23 cellular contexts compared by ENCODE assay signal in genomic region chr10:121490906-121491519, GRCh38.
DNase-seq lines count a peak whose midpoint lies in the region; ATAC-seq and TF ChIP-seq lines count a peak whose summit lies in the region.
"Had no signal": no experiment of that assay in that cellular context is flagged by ENCODE, and none has a peak within 500 bp of the region (broad histone marks: within the 10 kb centered on the region; RNA-seq: fewer than 3 reads in every experiment).

No MANE protein-coding gene starts in this region.

- intact Hi-C loops in mammary epithelial cell (cut with micrococcal nuclease) = no loop called here

- ATAC-seq in GM19467 (IDR thresholded peaks at IDR 0.05; ENCODE audit: unreplicated experiment) (no peak), HG02840 (IDR thresholded peaks at IDR 0.05; ENCODE audit: low FRiP score, unreplicated experiment) (no peak)
- ATAC-seq: activated CD8-positive, alpha-beta T cell treated with anti-CD3 and anti-CD28 coated beads for 36 hours; activated naive CD4-positive, alpha-beta T cell treated with anti-CD3 and anti-CD28 coated beads, Interleukin-2, amount 50 U/mL, for 72 hours; effector memory CD8-positive, alpha-beta T cell; left lobe of liver; stimulated activated memory B cell treated with anti-CD40 and anti-IgM and Interleukin-4, amounts not matched to agents 10 μg/mL and 1 μg/mL and 100 μg/mL, for 72 hours had no signal

- BruUV-seq in mammary epithelial cell (replicated peaks; lab: Mats Ljungman, UMichigan) = no TSS peak

- H3K9ac ChIP-seq in mammary epithelial cell (ENCODE audit: insufficient read depth, low read length) = no peak overlapping the region
- no peak overlapping the region for H3K9ac ChIP-seq in smooth muscle cell (ENCODE audit: low read depth)

- no peaks in the 10 kb centered on the region for H3K9me2 ChIP-seq in hepatocyte (replicated peaks; ENCODE audit: insufficient read depth)

- peak overlapping the region; percentile 30 for H2AFZ ChIP-seq in mammary epithelial cell (ENCODE audit: low read depth, low read length)
- H2AFZ ChIP-seq in hepatocyte = no peak overlapping the region
- H2AFZ ChIP-seq in smooth muscle cell (ENCODE audit: low read depth) = no peak overlapping the region

- WGBS in mammary epithelial cell (ENCODE audit: low coverage, missing lambda C conversion rate) = 24% methylated on average over 13 of the region's 15 CpGs
- WGBS in hepatocyte (ENCODE audit: low lambda C conversion rate, missing lambda C conversion rate) = 63% methylated on average over 15 of the region's 15 CpGs
- WGBS in smooth muscle cell (ENCODE audit: low lambda C conversion rate) = 24% methylated on average over 15 of the region's 15 CpGs

- H3K27ac ChIP-seq in mammary epithelial cell (ENCODE audit: insufficient read depth, low read depth, low read length) (no peak overlapping the region), hepatocyte (peak overlapping the region; percentile 23), smooth muscle cell (ENCODE audit: low read depth) (peak overlapping the region; percentile 14)
- H3K27ac ChIP-seq: WERI-Rb-1 had no signal

- peak; percentile 12 for DNase-seq in Daoy (ENCODE audit: low read depth)
- DNase-seq in mammary epithelial cell = no peak
- DNase-seq in hepatocyte (ENCODE audit: low spot score) = no peak
- DNase-seq in smooth muscle cell (lab: John Stamatoyannopoulos, UW; ENCODE audit: unreplicated experiment) = no peak
- DNase-seq in DMS53 (lab: John Stamatoyannopoulos, UW) = no peak
- DNase-seq in pons (ENCODE audit: low spot score) = no peak
- DNase-seq: activated CD8-positive, alpha-beta T cell treated with anti-CD3 and anti-CD28 coated beads for 36 hours; activated T-cell treated with anti-CD3 and anti-CD28 coated beads, Interleukin-2, amount 50 U/mL, for 48 hours; CD8-positive, alpha-beta memory T cell; central memory CD4-positive, alpha-beta T cell; effector memory CD8-positive, alpha-beta T cell; EL; IMR-90; NCI-H187; NCI-H446 treated with DMSO at 0.1 percent for 48 hours; stimulated activated CD4-positive, alpha-beta T cell treated with anti-CD3 and anti-CD28 coated beads, Interleukin-12 subunit alpha, Interleukin-12 subunit beta, amount 100 ng/mL, for 4 hours; WERI-Rb-1 had no signal

- H3K79me2 ChIP-seq in mammary epithelial cell (ENCODE audit: insufficient read depth, low read length) (no peaks in the 10 kb centered on the region), hepatocyte (peaks cover 36% of the 10 kb centered on the region), smooth muscle cell (ENCODE audit: low read depth) (peaks cover 19% of the 10 kb centered on the region)

- H3K4me2 ChIP-seq in mammary epithelial cell (ENCODE audit: insufficient read depth, low read depth, low read length) (no peak overlapping the region), hepatocyte (no peak overlapping the region), smooth muscle cell (peak overlapping the region; percentile 55)

- no peaks in the 10 kb centered on the region for H3K27me3 ChIP-seq in mammary epithelial cell (ENCODE audit: insufficient read depth, low read length)
- H3K27me3 ChIP-seq in hepatocyte = no peaks in the 10 kb centered on the region
- H3K27me3 ChIP-seq in smooth muscle cell (ENCODE audit: low read depth) = no peaks in the 10 kb centered on the region

- in situ Hi-C loops in mammary epithelial cell (cut with MboI; ENCODE audit: low sequenced_read_pairs in 2 of 2) = no loop called here

- H3F3A ChIP-seq in smooth muscle cell (ENCODE audit: low read depth) = peaks cover 37% of the 10 kb centered on the region

- dilution Hi-C loops in mammary epithelial cell (cut with HindIII; ENCODE audit: low sequenced_read_pairs) = no loop called here

- no peaks in the 10 kb centered on the region for H3K9me3 ChIP-seq in mammary epithelial cell (replicated peaks; ENCODE audit: insufficient read depth, low read length)
- H3K9me3 ChIP-seq in hepatocyte (ENCODE audit: low read depth) = no peaks in the 10 kb centered on the region
- no peaks in the 10 kb centered on the region for H3K9me3 ChIP-seq in smooth muscle cell (replicated peaks; ENCODE audit: low read depth)
- H3K9me3 ChIP-seq: prostate gland had no signal

- H3K4me3 ChIP-seq in mammary epithelial cell (replicated peaks in 1 of 3; ENCODE audit: insufficient read depth in 1 of 3, low read depth in 2 of 3, low read length in 3 of 3) (no peak overlapping the region), hepatocyte (no peak overlapping the region), smooth muscle cell (no peak overlapping the region)
- H3K4me3 ChIP-seq: prostate gland had no signal

- H3K4me1 ChIP-seq in mammary epithelial cell (ENCODE audit: insufficient read depth, low read length) = peaks cover 6% of the 10 kb centered on the region
- peaks cover 5% of the 10 kb centered on the region for H3K4me1 ChIP-seq in hepatocyte (ENCODE audit: insufficient read depth)
- peaks cover 5% of the 10 kb centered on the region for H3K4me1 ChIP-seq in smooth muscle cell (ENCODE audit: low read depth)
- H3K4me1 ChIP-seq: prostate gland had no signal

- H4K20me1 ChIP-seq in mammary epithelial cell (ENCODE audit: insufficient read depth, low read length) = no peaks in the 10 kb centered on the region
- no peaks in the 10 kb centered on the region for H4K20me1 ChIP-seq in hepatocyte (ENCODE audit: insufficient read depth, poor library complexity, severe bottlenecking)
- H4K20me1 ChIP-seq in smooth muscle cell (ENCODE audit: low read depth) = peaks cover 60% of the 10 kb centered on the region

- CTCF ChIA-PET in mammary epithelial cell (lab: Charles Lee; ENCODE audit: low non-redundant PET) = no interaction called here

- H3K36me3 ChIP-seq in mammary epithelial cell (ENCODE audit: insufficient read depth, low read length) (peaks cover 3% of the 10 kb centered on the region), hepatocyte (replicated peaks; ENCODE audit: insufficient read depth, low read depth) (no peaks in the 10 kb centered on the region), smooth muscle cell (ENCODE audit: low read depth) (peaks cover 3% of the 10 kb centered on the region)
- H3K36me3 ChIP-seq: prostate gland had no signal

- TF ChIP-seq CTCF in mammary epithelial cell (conservative IDR thresholded peaks at IDR 0.05 in 1 of 2, IDR thresholded peaks at IDR 0.05 in 1 of 2; ENCODE audit: extremely low read depth in 1 of 2, insufficient read depth in 1 of 2, low read depth in 1 of 2, low read length in 2 of 2) (no peak), hepatocyte (IDR thresholded peaks at IDR 0.05; ENCODE audit: poor library complexity) (no peak), smooth muscle cell (IDR thresholded peaks at IDR 0.05; ENCODE audit: borderline replicate concordance, insufficient read depth, poor library complexity, severe bottlenecking) (no peak)
